ENCODE assay signal across 8 cellular contexts in the genomic region with DNA sequence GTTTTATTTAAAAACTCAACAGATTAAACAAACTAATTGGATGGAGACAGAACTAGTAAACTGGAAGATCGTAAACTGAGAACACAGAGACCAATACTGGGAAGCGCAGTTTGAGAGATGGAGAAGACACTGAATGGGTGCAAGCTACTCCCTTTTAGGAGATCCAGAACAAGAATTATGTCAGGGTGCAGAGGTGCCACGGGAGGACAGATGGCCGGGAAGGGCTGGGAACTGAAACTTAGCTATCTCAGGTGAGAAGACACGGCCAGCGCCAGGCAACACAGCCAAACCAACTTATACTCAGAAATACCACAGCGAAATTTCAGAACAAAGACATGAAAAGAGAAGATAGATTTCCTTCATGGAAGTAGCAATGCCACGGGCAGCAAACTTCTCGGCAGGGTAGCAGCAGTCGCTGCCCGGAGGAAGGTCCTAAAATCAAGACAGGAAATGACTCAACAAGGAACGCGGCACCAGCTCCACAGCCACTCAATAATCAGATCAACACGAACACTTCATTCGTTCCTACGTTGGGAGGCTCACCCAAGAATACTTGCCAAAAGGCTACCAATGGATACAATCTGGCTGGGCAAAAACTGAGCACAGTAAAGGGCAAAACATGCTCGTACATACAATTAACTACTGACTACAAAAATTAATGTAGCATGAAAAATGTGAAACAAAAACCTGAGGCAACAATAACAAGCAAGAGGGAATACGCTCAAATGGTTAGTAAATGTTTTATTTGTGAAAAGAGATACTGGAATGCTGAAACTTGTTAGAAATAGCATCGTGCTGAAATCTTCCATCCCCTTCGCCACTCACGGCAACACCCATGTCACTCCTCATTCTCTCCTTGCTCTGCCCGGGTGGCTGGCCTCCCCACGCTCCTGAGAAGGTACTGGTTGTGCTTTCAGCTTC. TPM values are rescaled to one million over a fixed set of nuclear protein-coding genes. Genes with fewer than 3 reads are reported as not detected.
A peak's percentile ranks its signal among the peaks of the same experiment; 100 is the strongest.
DNase-seq lines count a peak whose midpoint lies in the region; ATAC-seq lines count a peak whose summit lies in the region.

No MANE protein-coding gene starts in this region.

- H3K36me3 ChIP-seq in Karpas-422 (ENCODE audit: insufficient read depth, low read length) (no peaks in the 10 kb centered on the region), iPS-20b (ENCODE audit: insufficient read depth, low read depth, low read length) (peaks cover 5% of the 10 kb centered on the region; the same call in 1 of the 2 replicates)

- H3K9me3 ChIP-seq in Karpas-422 (ENCODE audit: low read length): no peaks in the 10 kb centered on the region
- H3K9me3 ChIP-seq in iPS-20b (ENCODE audit: insufficient read depth, low read depth, low read length): no peaks in the 10 kb centered on the region

- peaks cover 36% of the 10 kb centered on the region for H3K4me1 ChIP-seq in Karpas-422 (ENCODE audit: low read length)
- H3K4me1 ChIP-seq in iPS-20b (ENCODE audit: insufficient read depth, low read length): peaks cover 11% of the 10 kb centered on the region

- H3K4me2 ChIP-seq in Karpas-422 (ENCODE audit: low read depth, low read length, poor library complexity, severe bottlenecking): peak overlapping the region; percentile 99

- H3K4me3 ChIP-seq in Karpas-422 (ENCODE audit: low read length) (peak overlapping the region; percentile 96), iPS-20b (ENCODE audit: low read length) (peak overlapping the region; percentile 98)

- ATAC-seq in stimulated activated naive B cell treated with anti-CD40 and anti-IgM and Interleukin-4, amounts not matched to agents 10 μg/mL and 1 μg/mL and 100 μg/mL, for 72 hours (replicated peaks): no peak
- no peak for ATAC-seq in HG03520 (IDR thresholded peaks at IDR 0.05; ENCODE audit: unreplicated experiment)

- peak overlapping the region; percentile 99 for H3K9ac ChIP-seq in Karpas-422 (ENCODE audit: low read length)
- peak overlapping the region; percentile 16; the same call in 1 of the 2 replicates for H3K9ac ChIP-seq in iPS-20b (ENCODE audit: low read depth, low read length)

- H2AFZ ChIP-seq in Karpas-422 (ENCODE audit: low read length): no peak overlapping the region

- H3K4me3 Mint-ChIP-seq in stimulated activated naive B cell treated with anti-CD40 and anti-IgM and Interleukin-4, amounts not matched to agents 10 μg/mL and 1 μg/mL and 100 μg/mL, for 72 hours: peak overlapping the region; percentile 91 to 96

- H3K9me3 Mint-ChIP-seq in stimulated activated naive B cell treated with anti-CD40 and anti-IgM and Interleukin-4, amounts not matched to agents 10 μg/mL and 1 μg/mL and 100 μg/mL, for 72 hours: no peaks in the 10 kb centered on the region

- peaks cover 7% of the 10 kb centered on the region; the same call in 1 of the 2 replicates for H4K20me1 ChIP-seq in Karpas-422 (ENCODE audit: insufficient read depth, low read depth, low read length)

- DNase-seq in EL: peak; percentile 90
- no peak for DNase-seq in Karpas-422
- peak; percentile 48 to 52 for DNase-seq in activated T-cell treated with anti-CD3 and anti-CD28 coated beads, Interleukin-2, amount 50 U/mL, for 48 hours
- DNase-seq in stimulated activated naive B cell treated with anti-CD40 and anti-IgM and Interleukin-4, amounts not matched to agents 10 μg/mL and 1 μg/mL and 100 μg/mL, for 72 hours: no peak
- DNase-seq in DMS53 (lab: John Stamatoyannopoulos, UW): no peak
- DNase-seq in NCI-H2107 treated with DMSO at 0.1 percent for 48 hours (lab: John Stamatoyannopoulos, UW; ENCODE audit: unreplicated experiment): no peak

- peaks cover 48 to 85% of the 10 kb centered on the region in 2 donors for H3K4me1 Mint-ChIP-seq in stimulated activated naive B cell treated with anti-CD40 and anti-IgM and Interleukin-4, amounts not matched to agents 10 μg/mL and 1 μg/mL and 100 μg/mL, for 72 hours

- H3K27me3 ChIP-seq in Karpas-422 (ENCODE audit: low read length) (no peaks in the 10 kb centered on the region), iPS-20b (ENCODE audit: insufficient read depth, low read length) (peaks cover 10% of the 10 kb centered on the region; the same call in 1 of the 2 replicates)

- peaks cover 25% of the 10 kb centered on the region for H3K79me2 ChIP-seq in Karpas-422 (ENCODE audit: low read length)

- no peaks in the 10 kb centered on the region for H3K9me2 ChIP-seq in Karpas-422 (replicated peaks; ENCODE audit: insufficient read depth, low read length)

- H3K27ac ChIP-seq in Karpas-422 (ENCODE audit: low read length) (no peak overlapping the region), iPS-20b (ENCODE audit: low read length) (no peak overlapping the region)

- peak overlapping the region; percentile 75 for H3K27ac Mint-ChIP-seq in stimulated activated naive B cell treated with anti-CD40 and anti-IgM and Interleukin-4, amounts not matched to agents 10 μg/mL and 1 μg/mL and 100 μg/mL, for 72 hours

- no peaks in the 10 kb centered on the region for H3K27me3 Mint-ChIP-seq in stimulated activated naive B cell treated with anti-CD40 and anti-IgM and Interleukin-4, amounts not matched to agents 10 μg/mL and 1 μg/mL and 100 μg/mL, for 72 hours

- peaks cover 36 to 55% of the 10 kb centered on the region in 2 donors for H3K36me3 Mint-ChIP-seq in stimulated activated naive B cell treated with anti-CD40 and anti-IgM and Interleukin-4, amounts not matched to agents 10 μg/mL and 1 μg/mL and 100 μg/mL, for 72 hours

RNA-seq across cellular contexts. Expression of a gene that starts 2.2 kb away (rescaled TPM):
- total RNA-seq in Karpas-422 (2014; rRNA removed; shearing (Covaris generic); ENCODE audit: low replicate concordance): 2.2 and 12.4 TPM in 2 replicates

RNA-seq across cellular contexts. Expression of a gene that starts 22.1 kb away (rescaled TPM):
- total RNA-seq in Karpas-422 (2014; rRNA removed; shearing (Covaris generic); ENCODE audit: low replicate concordance): 8.4 and 20.7 TPM in 2 replicates

Comparison
In these comparisons a context has a peak if more than half of its experiments do, and no peak if none do; other contexts are left out.
1. DNase-seq: peak in EL (single experiment) and activated T-cell treated with anti-CD3 and anti-CD28 coated beads, Interleukin-2, amount 50 U/mL, for 48 hours (2 of 2); none in Karpas-422 (single experiment), stimulated activated naive B cell treated with anti-CD40 and anti-IgM and Interleukin-4, amounts not matched to agents 10 μg/mL and 1 μg/mL and 100 μg/mL, for 72 hours (single experiment), DMS53 (single experiment) and NCI-H2107 treated with DMSO at 0.1 percent for 48 hours (single experiment).